Comparison of ENCODE assay signal across 33 cellular contexts in genomic region chr14:94494085-94494484, GRCh38. TPM values are rescaled to one million over a fixed set of nuclear protein-coding genes. Genes with fewer than 3 reads are reported as not detected.
DNase-seq lines count a peak whose midpoint lies in the region; ATAC-seq lines count a peak whose summit lies in the region.
"Had no signal": no experiment of that assay in that cellular context is flagged by ENCODE, and none has a peak within 500 bp of the region (broad histone marks: within the 10 kb centered on the region; RNA-seq: fewer than 3 reads in every experiment).

No MANE protein-coding gene starts in this region.

- CTCF ChIA-PET in activated CD4-positive, alpha-beta T cell treated with anti-CD3 and anti-CD28 coated beads for 36 hours (lab: Charles Lee), result interaction anchor here (5.9 kb wide), 1 partner anchor 8 kb away, joined by 30 read pairs; no protein-coding TSS in a partner anchor

- H3K9me3 Mint-ChIP-seq in activated CD4-positive, alpha-beta T cell treated with anti-CD3 and anti-CD28 coated beads for 36 hours (ENCODE audit: low read depth), result no peaks in the 10 kb centered on the region
- H3K9me3 Mint-ChIP-seq: activated naive CD8-positive, alpha-beta T cell treated with anti-CD3 and anti-CD28 coated beads, Interleukin-2, amount 50 U/mL, for 24 hours; activated T-cell treated with anti-CD3 and anti-CD28 coated beads, Interleukin-2, amount 50 U/mL, for 24 hours had no signal

- peak; percentile 82 for ATAC-seq in activated CD4-positive, alpha-beta T cell treated with anti-CD3 and anti-CD28 coated beads for 36 hours
- ATAC-seq in GM21360 (IDR thresholded peaks at IDR 0.05; ENCODE audit: unreplicated experiment), result peak; percentile 76
- peak; percentile 62 for ATAC-seq in HG03060 (IDR thresholded peaks at IDR 0.05; ENCODE audit: low read depth, unreplicated experiment)
- ATAC-seq: activated naive CD8-positive, alpha-beta T cell treated with anti-CD3 and anti-CD28 coated beads, Interleukin-2, amount 50 U/mL, for 24 hours; upper lobe of right lung had no signal

- H3K36me3 Mint-ChIP-seq in activated CD4-positive, alpha-beta T cell treated with anti-CD3 and anti-CD28 coated beads for 36 hours (ENCODE audit: low read depth), result no peaks in the 10 kb centered on the region
- H3K36me3 Mint-ChIP-seq: naive B cell had no signal

- POLR2A ChIA-PET in activated CD4-positive, alpha-beta T cell treated with anti-CD3 and anti-CD28 coated beads for 36 hours (lab: Charles Lee), result no interaction called here

- H3K27me3 Mint-ChIP-seq in activated CD4-positive, alpha-beta T cell treated with anti-CD3 and anti-CD28 coated beads for 36 hours, result peaks cover 4% of the 10 kb centered on the region

- no peak overlapping the region for H3K4me3 Mint-ChIP-seq in activated CD4-positive, alpha-beta T cell treated with anti-CD3 and anti-CD28 coated beads for 36 hours
- H3K4me3 Mint-ChIP-seq: activated naive CD8-positive, alpha-beta T cell treated with anti-CD3 and anti-CD28 coated beads, Interleukin-2, amount 50 U/mL, for 24 hours; activated T-cell treated with anti-CD3 and anti-CD28 coated beads, Interleukin-2, amount 50 U/mL, for 24 hours; naive B cell had no signal

- H3K27ac Mint-ChIP-seq in activated CD4-positive, alpha-beta T cell treated with anti-CD3 and anti-CD28 coated beads for 36 hours, result no peak overlapping the region
- H3K27ac Mint-ChIP-seq: activated naive CD8-positive, alpha-beta T cell treated with anti-CD3 and anti-CD28 coated beads, Interleukin-2, amount 50 U/mL, for 24 hours; activated T-cell treated with anti-CD3 and anti-CD28 coated beads, Interleukin-2, amount 50 U/mL, for 24 hours; naive B cell had no signal

- DNase-seq in activated CD4-positive, alpha-beta T cell treated with anti-CD3 and anti-CD28 coated beads for 36 hours, result peak; percentile 51
- no peak for DNase-seq in activated CD4-positive, alpha-beta T cell treated with anti-CD3 and anti-CD28 coated beads, Interleukin-2, amount 50 U/mL, for 48 hours
- peak; percentile 33 for DNase-seq in germinal center (ENCODE audit: low spot score)
- DNase-seq in NCI-H146 treated with DMSO at 0.1 percent for 48 hours (lab: John Stamatoyannopoulos, UW; ENCODE audit: unreplicated experiment), result no peak
- no peak for DNase-seq in OCI-M2 (lab: John Stamatoyannopoulos, UW; ENCODE audit: unreplicated experiment)
- no peak for DNase-seq in activated gamma-delta T cell treated with Interleukin-2 at 50 U/mL for 16 hours
- DNase-seq: 8988T; activated CD4-positive, alpha-beta T cell treated with anti-CD3 and anti-CD28 coated beads for 4 hours; activated naive CD4-positive, alpha-beta T cell; activated naive CD8-positive, alpha-beta T cell treated with anti-CD3 and anti-CD28 coated beads, Interleukin-2, amount 50 U/mL, for 24 hours; activated T-cell treated with anti-CD3 and anti-CD28 coated beads, Interleukin-2, amount 50 U/mL, for 24 hours; C1 segment of cervical spinal cord; caudate nucleus; COR-L47; effector CD8-positive, alpha-beta T cell; glutamatergic neuron; Kasumi-1; left ventricle myocardium inferior; naive B cell; NCI-H1436; NCI-H446 treated with DMSO at 0.1 percent for 48 hours; posterior cingulate gyrus; RPMI8226; stimulated activated CD4-positive, alpha-beta T cell treated with anti-CD3 and anti-CD28 coated beads, Interleukin-1b, Interleukin-23, amount 100 ng/mL, for 48 hours; stimulated activated naive CD4-positive, alpha-beta T cell treated with Interleukin-2 at 50 U/mL for 16 hours; T1000; upper lobe of right lung had no signal

- H3K4me1 Mint-ChIP-seq in activated CD4-positive, alpha-beta T cell treated with anti-CD3 and anti-CD28 coated beads for 36 hours, result peaks cover 4% of the 10 kb centered on the region
- H3K4me1 Mint-ChIP-seq: activated naive CD8-positive, alpha-beta T cell treated with anti-CD3 and anti-CD28 coated beads, Interleukin-2, amount 50 U/mL, for 24 hours; naive B cell had no signal

- intact Hi-C loops in activated CD4-positive, alpha-beta T cell treated with anti-CD3 and anti-CD28 coated beads for 36 hours (cut with DNase I, micrococcal nuclease), result no loop called here

RNA-seq across cellular contexts. Expression of gene SERPINA12, which starts 15.2 kb away (rescaled TPM):
- not detected for total RNA-seq in activated CD4-positive, alpha-beta T cell treated with anti-CD3 and anti-CD28 coated beads for 36 hours
- total RNA-seq: epithelial cell of proximal tubule, left ventricle myocardium inferior, right atrium auricular region, SJSA1, upper lobe of right lung had no signal

RNA-seq across cellular contexts. Expression of gene SERPINA9, which starts 18.1 kb away (rescaled TPM):
- not detected for total RNA-seq in activated CD4-positive, alpha-beta T cell treated with anti-CD3 and anti-CD28 coated beads for 36 hours
- total RNA-seq: epithelial cell of proximal tubule, left ventricle myocardium inferior, right atrium auricular region, SJSA1, upper lobe of right lung had no signal

RNA-seq across cellular contexts. Expression of gene SERPINA11, which starts 41.5 kb away (rescaled TPM):
- total RNA-seq in activated CD4-positive, alpha-beta T cell treated with anti-CD3 and anti-CD28 coated beads for 36 hours, result not detected
- total RNA-seq: epithelial cell of proximal tubule, left ventricle myocardium inferior, right atrium auricular region, SJSA1, suprapubic skin, upper lobe of right lung had no signal

Comparison
In these comparisons a context has a peak if more than half of its experiments do, and no peak if none do; other contexts are left out.
1. DNase-seq: peak in activated CD4-positive, alpha-beta T cell treated with anti-CD3 and anti-CD28 coated beads for 36 hours (single experiment) and germinal center (single experiment); none in activated CD4-positive, alpha-beta T cell treated with anti-CD3 and anti-CD28 coated beads, Interleukin-2, amount 50 U/mL, for 48 hours (0 of 2), NCI-H146 treated with DMSO at 0.1 percent for 48 hours (single experiment), OCI-M2 (single experiment) and activated gamma-delta T cell treated with Interleukin-2 at 50 U/mL for 16 hours (single experiment).
2. Peak in every context shown above with its lines, with median percentiles within 50 percentile points of each other: ATAC-seq.